Comparison of ENCODE assay signal across 16 cellular contexts in the genomic region with DNA sequence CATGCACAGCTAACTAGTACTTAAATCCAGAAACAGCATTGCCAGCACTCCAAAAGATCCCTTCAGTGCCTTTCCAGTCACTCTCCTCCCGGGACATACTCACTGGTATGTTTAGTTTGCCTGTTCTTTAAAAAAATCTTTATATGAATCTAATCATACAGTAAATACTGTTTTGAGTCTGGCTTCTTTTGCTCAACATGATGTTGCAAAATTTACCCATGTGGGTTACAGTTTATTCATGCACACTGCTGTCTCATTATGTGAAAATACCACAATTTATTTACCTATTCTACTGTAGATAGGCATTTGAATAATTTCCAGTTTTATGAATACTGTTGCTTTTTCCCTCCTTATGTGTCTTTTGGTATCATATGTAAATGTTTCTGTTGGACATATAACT. TPM values are rescaled to one million over a fixed set of nuclear protein-coding genes. Genes with fewer than 3 reads are reported as not detected.
DNase-seq lines count a peak whose midpoint lies in the region; ATAC-seq and TF ChIP-seq lines count a peak whose summit lies in the region.
"Had no signal": no experiment of that assay in that cellular context is flagged by ENCODE, and none has a peak within 500 bp of the region (broad histone marks: within the 10 kb centered on the region; RNA-seq: fewer than 3 reads in every experiment).

No MANE protein-coding gene starts in this region.

- H3K27ac ChIP-seq in CD4-positive, alpha-beta T cell (ENCODE audit: low read depth, low read length) = no peak overlapping the region
- H3K27ac ChIP-seq: BLaER1 treated with 17β-estradiol and CSF1 and Interleukin-3, amounts not matched to agents 10 nM and 100 nM had no signal

- H3K36me3 Mint-ChIP-seq in activated CD4-positive, alpha-beta memory T cell treated with anti-CD3 and anti-CD28 coated beads for 36 hours = peaks cover 44% of the 10 kb centered on the region
- H3K36me3 Mint-ChIP-seq in activated CD4-positive, alpha-beta memory T cell treated with anti-CD3 and anti-CD28 coated beads, Interleukin-2, amount 10 ng/mL, durations not matched to agents 7 days and 5 days (ENCODE audit: low read depth) = peaks cover 64% of the 10 kb centered on the region
- H3K36me3 Mint-ChIP-seq in CD4-positive, alpha-beta T cell (ENCODE audit: low read depth) = peaks cover 85% of the 10 kb centered on the region
- H3K36me3 Mint-ChIP-seq in activated T-helper 17 cell treated with anti-CD3 and anti-CD28 coated beads, Interleukin-2, amount 50 U/mL, for 72 hours (ENCODE audit: low read depth) = peaks cover 92% of the 10 kb centered on the region
- H3K36me3 Mint-ChIP-seq in nephron progenitor cell (ENCODE audit: low read depth) = peaks cover 51% of the 10 kb centered on the region

- intact Hi-C loops in activated CD4-positive, alpha-beta memory T cell treated with anti-CD3 and anti-CD28 coated beads for 36 hours (cut with micrococcal nuclease) = no loop called here
- intact Hi-C loops in CD4-positive, alpha-beta T cell (cut with DNase I, micrococcal nuclease) = no loop called here

- no peak for ATAC-seq in CD4-positive, alpha-beta T cell (ENCODE audit: poor library complexity)
- no peak for ATAC-seq in activated T-helper 17 cell treated with anti-CD3 and anti-CD28 coated beads, Interleukin-2, amount 50 U/mL, for 72 hours (replicated peaks)
- no peak for ATAC-seq in GM19328 (IDR thresholded peaks at IDR 0.05; ENCODE audit: unreplicated experiment)
- ATAC-seq: Panc1, Right ventricle myocardium inferior had no signal

- H3K9me3 Mint-ChIP-seq in activated CD4-positive, alpha-beta memory T cell treated with anti-CD3 and anti-CD28 coated beads for 36 hours = peaks cover 2% of the 10 kb centered on the region
- H3K9me3 Mint-ChIP-seq in activated CD4-positive, alpha-beta memory T cell treated with anti-CD3 and anti-CD28 coated beads, Interleukin-2, amount 10 ng/mL, durations not matched to agents 7 days and 5 days = peaks cover 3% of the 10 kb centered on the region
- no peaks in the 10 kb centered on the region for H3K9me3 Mint-ChIP-seq in CD4-positive, alpha-beta T cell
- no peaks in the 10 kb centered on the region for H3K9me3 Mint-ChIP-seq in activated T-helper 17 cell treated with anti-CD3 and anti-CD28 coated beads, Interleukin-2, amount 50 U/mL, for 72 hours
- H3K9me3 Mint-ChIP-seq in nephron progenitor cell = peaks cover 35% of the 10 kb centered on the region

- H3K4me3 Mint-ChIP-seq in activated CD4-positive, alpha-beta memory T cell treated with anti-CD3 and anti-CD28 coated beads for 36 hours = no peak overlapping the region
- no peak overlapping the region for H3K4me3 Mint-ChIP-seq in activated CD4-positive, alpha-beta memory T cell treated with anti-CD3 and anti-CD28 coated beads, Interleukin-2, amount 10 ng/mL, durations not matched to agents 7 days and 5 days
- peak overlapping the region; percentile 50 for H3K4me3 Mint-ChIP-seq in CD4-positive, alpha-beta T cell
- H3K4me3 Mint-ChIP-seq in activated T-helper 17 cell treated with anti-CD3 and anti-CD28 coated beads, Interleukin-2, amount 50 U/mL, for 72 hours = peak overlapping the region; percentile 49
- H3K4me3 Mint-ChIP-seq in nephron progenitor cell = no peak overlapping the region

- CTCF ChIA-PET in activated CD4-positive, alpha-beta memory T cell treated with anti-CD3 and anti-CD28 coated beads for 36 hours (lab: Charles Lee) = interaction anchor here (1.0 kb wide), 1 partner anchor 21 kb away, joined by 6 read pairs; no protein-coding TSS in a partner anchor
- CTCF ChIA-PET in activated CD4-positive, alpha-beta memory T cell treated with anti-CD3 and anti-CD28 coated beads, Interleukin-2, amount 10 ng/mL, durations not matched to agents 7 days and 5 days (lab: Charles Lee) = no interaction called here
- CTCF ChIA-PET in CD4-positive, alpha-beta T cell (lab: Charles Lee) = no interaction called here

- no peaks in the 10 kb centered on the region for H3K27me3 Mint-ChIP-seq in activated CD4-positive, alpha-beta memory T cell treated with anti-CD3 and anti-CD28 coated beads for 36 hours
- no peaks in the 10 kb centered on the region for H3K27me3 Mint-ChIP-seq in activated CD4-positive, alpha-beta memory T cell treated with anti-CD3 and anti-CD28 coated beads, Interleukin-2, amount 10 ng/mL, durations not matched to agents 7 days and 5 days
- H3K27me3 Mint-ChIP-seq in CD4-positive, alpha-beta T cell = no peaks in the 10 kb centered on the region
- no peaks in the 10 kb centered on the region for H3K27me3 Mint-ChIP-seq in activated T-helper 17 cell treated with anti-CD3 and anti-CD28 coated beads, Interleukin-2, amount 50 U/mL, for 72 hours
- no peaks in the 10 kb centered on the region for H3K27me3 Mint-ChIP-seq in nephron progenitor cell (ENCODE audit: low read depth, poor library complexity)

- H3K4me1 Mint-ChIP-seq in activated CD4-positive, alpha-beta memory T cell treated with anti-CD3 and anti-CD28 coated beads for 36 hours (ENCODE audit: low read depth) = peaks cover 75% of the 10 kb centered on the region
- peaks cover 51% of the 10 kb centered on the region for H3K4me1 Mint-ChIP-seq in activated CD4-positive, alpha-beta memory T cell treated with anti-CD3 and anti-CD28 coated beads, Interleukin-2, amount 10 ng/mL, durations not matched to agents 7 days and 5 days
- H3K4me1 Mint-ChIP-seq in CD4-positive, alpha-beta T cell (ENCODE audit: low read depth) = peaks cover 89% of the 10 kb centered on the region
- H3K4me1 Mint-ChIP-seq in activated T-helper 17 cell treated with anti-CD3 and anti-CD28 coated beads, Interleukin-2, amount 50 U/mL, for 72 hours = peaks cover 63% of the 10 kb centered on the region
- H3K4me1 Mint-ChIP-seq in nephron progenitor cell = peaks cover 20% of the 10 kb centered on the region

- DNase-seq in activated CD4-positive, alpha-beta memory T cell treated with anti-CD3 and anti-CD28 coated beads for 36 hours = no peak
- no peak for DNase-seq in activated CD4-positive, alpha-beta memory T cell treated with anti-CD3 and anti-CD28 coated beads, Interleukin-2, amount 10 ng/mL, durations not matched to agents 7 days and 5 days
- no peak for DNase-seq in CD4-positive, alpha-beta T cell
- DNase-seq in nephron progenitor cell (no peak), medulla oblongata (ENCODE audit: extremely low spot score) (no peak)
- DNase-seq: KBM-7, NCI-H1048, NCI-H1436 treated with DMSO at 0.1 percent for 48 hours, NCI-H2081, NCI-H510A treated with DMSO at 0.1 percent for 48 hours, NCI-H82 had no signal

- POLR2A ChIA-PET in activated CD4-positive, alpha-beta memory T cell treated with anti-CD3 and anti-CD28 coated beads for 36 hours (lab: Charles Lee) = no interaction called here
- POLR2A ChIA-PET in activated CD4-positive, alpha-beta memory T cell treated with anti-CD3 and anti-CD28 coated beads, Interleukin-2, amount 10 ng/mL, durations not matched to agents 7 days and 5 days (lab: Charles Lee) = interaction anchor here (0.9 to 2.4 kb wide), 2 partner anchors 12 to 127 kb away, joined by 3 to 11 read pairs; no protein-coding TSS in a partner anchor
- POLR2A ChIA-PET in CD4-positive, alpha-beta T cell (lab: Charles Lee) = no interaction called here

- H3K27me3 ChIP-seq in CD4-positive, alpha-beta T cell (ENCODE audit: control insufficient read depth, insufficient read depth, low read length) = no peaks in the 10 kb centered on the region
- H3K27me3 ChIP-seq: BLaER1 treated with 17β-estradiol and CSF1 and Interleukin-3, amounts not matched to agents 10 nM and 100 nM had no signal

- peak overlapping the region; percentile 18 for H3K27ac Mint-ChIP-seq in activated CD4-positive, alpha-beta memory T cell treated with anti-CD3 and anti-CD28 coated beads for 36 hours
- H3K27ac Mint-ChIP-seq in activated CD4-positive, alpha-beta memory T cell treated with anti-CD3 and anti-CD28 coated beads, Interleukin-2, amount 10 ng/mL, durations not matched to agents 7 days and 5 days = no peak overlapping the region
- H3K27ac Mint-ChIP-seq in CD4-positive, alpha-beta T cell = peak overlapping the region; percentile 52
- H3K27ac Mint-ChIP-seq in activated T-helper 17 cell treated with anti-CD3 and anti-CD28 coated beads, Interleukin-2, amount 50 U/mL, for 72 hours = peak overlapping the region; percentile 72
- H3K27ac Mint-ChIP-seq in nephron progenitor cell = peak overlapping the region; percentile 39

- H3K9me3 ChIP-seq in CD4-positive, alpha-beta T cell (ENCODE audit: control insufficient read depth, low read length) = no peaks in the 10 kb centered on the region

- TF ChIP-seq CTCF in CD4-positive, alpha-beta T cell (IDR thresholded peaks at IDR 0.05) = no peak
- no peak for TF ChIP-seq CTCF in nephron progenitor cell (IDR thresholded peaks at IDR 0.05)

RNA-seq across cellular contexts. Expression of a gene that starts 13.5 kb away (rescaled TPM):
- total RNA-seq in activated CD4-positive, alpha-beta memory T cell treated with anti-CD3 and anti-CD28 coated beads for 36 hours = 10 to 100 TPM; 74.6 to 76.4 TPM
- total RNA-seq in activated CD4-positive, alpha-beta memory T cell treated with anti-CD3 and anti-CD28 coated beads, Interleukin-2, amount 10 ng/mL, durations not matched to agents 7 days and 5 days = 10 to 100 TPM; 57.1 to 59.3 TPM
- total RNA-seq in CD4-positive, alpha-beta T cell = 100 to 1,000 TPM; 185 to 192 TPM
- total RNA-seq in activated T-helper 17 cell treated with anti-CD3 and anti-CD28 coated beads, Interleukin-2, amount 50 U/mL, for 72 hours = 100 to 1,000 TPM in 1 of 2 donors, 10 to 100 TPM in 1; 35.0 to 101 TPM

Comparison
In these comparisons a context has a peak if more than half of its experiments do, and no peak if none do; other contexts are left out.
1. H3K4me3 Mint-ChIP-seq: peak in CD4-positive, alpha-beta T cell (single experiment) and activated T-helper 17 cell treated with anti-CD3 and anti-CD28 coated beads, Interleukin-2, amount 50 U/mL, for 72 hours (single experiment); none in activated CD4-positive, alpha-beta memory T cell treated with anti-CD3 and anti-CD28 coated beads for 36 hours (single experiment), activated CD4-positive, alpha-beta memory T cell treated with anti-CD3 and anti-CD28 coated beads, Interleukin-2, amount 10 ng/mL, durations not matched to agents 7 days and 5 days (single experiment) and nephron progenitor cell (single experiment).